Comparison of ENCODE assay signal across 1 cellular context in the genomic region with DNA sequence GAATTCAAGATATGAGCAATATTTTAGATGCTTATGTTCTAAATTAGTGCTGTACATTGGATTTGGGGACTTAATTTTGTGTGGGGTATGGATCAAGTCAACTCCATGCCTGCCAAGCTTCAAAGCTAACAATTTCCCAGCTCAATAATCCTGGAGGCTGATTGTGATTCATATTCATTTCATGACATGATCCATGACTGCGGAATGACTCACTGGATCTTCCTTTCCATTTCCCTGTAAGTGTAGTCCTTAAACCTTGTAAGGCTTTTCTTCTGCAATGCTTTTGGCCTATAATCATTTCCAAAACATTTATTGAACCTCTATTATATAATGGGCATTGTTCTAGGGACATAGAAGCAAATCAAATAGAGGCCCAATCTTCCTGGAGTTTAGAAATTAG.
TF ChIP-seq lines count a peak whose summit lies in the region.

No MANE protein-coding gene starts in this region.

TF ChIP-seq in SK-N-SH, 30 proteins besides CTCF, POLR2A, EP300 and RAD21 (continued from another document):
- TF ChIP-seq REST (IDR thresholded peaks at IDR 0.05; ENCODE audit: low read depth, low read length) (no peak), MAX (IDR thresholded peaks at IDR 0.05; ENCODE audit: low read depth) (peak; percentile 55; the same call in 1 of the 2 replicates), TCF12 (IDR thresholded peaks at IDR 0.05) (peak; percentile 87)
TF ChIP-seq in SK-N-SH: peak in this region for 11.
